18 cellular contexts compared by ENCODE assay signal in genomic region chr7:138828302-138828701, GRCh38. TPM values are rescaled to one million over a fixed set of nuclear protein-coding genes. Genes with fewer than 3 reads are reported as not detected.
DNase-seq lines count a peak whose midpoint lies in the region; ATAC-seq and TF ChIP-seq lines count a peak whose summit lies in the region.
"Had no signal": no experiment of that assay in that cellular context is flagged by ENCODE, and none has a peak within 500 bp of the region (broad histone marks: within the 10 kb centered on the region; RNA-seq: fewer than 3 reads in every experiment).

No MANE protein-coding gene starts in this region.

- H2AFZ ChIP-seq in PC-3 (ENCODE audit: low read length) (no peak overlapping the region), osteoblast (ENCODE audit: low read length) (no peak overlapping the region)

- H3K79me2 ChIP-seq in PC-3 (ENCODE audit: low read length): no peaks in the 10 kb centered on the region
- H3K79me2 ChIP-seq in osteoblast (ENCODE audit: insufficient read depth, low read length): no peaks in the 10 kb centered on the region

- H3K9me3 Mint-ChIP-seq in Calu3 (ENCODE audit: low read depth, unreplicated experiment): no peaks in the 10 kb centered on the region
- H3K9me3 Mint-ChIP-seq: CD4-positive, CD25-positive, alpha-beta regulatory T cell; CD8-positive, alpha-beta memory T cell had no signal

- H3K27me3 Mint-ChIP-seq in Calu3 (ENCODE audit: unreplicated experiment): no peaks in the 10 kb centered on the region

- H3K4me2 ChIP-seq in PC-3 (ENCODE audit: low read length): 0 out of 2 replicates have a peak overlapping the region, but pooled peaks have one; percentile 1
- H3K4me2 ChIP-seq in osteoblast (ENCODE audit: insufficient read depth, low read length): no peak overlapping the region
- H3K4me2 ChIP-seq: BLaER1 had no signal

- peaks cover 21% of the 10 kb centered on the region for H3K4me1 Mint-ChIP-seq in Calu3 (ENCODE audit: low read depth, unreplicated experiment)
- H3K4me1 Mint-ChIP-seq: CD14-positive monocyte; CD4-positive, CD25-positive, alpha-beta regulatory T cell had no signal

- H3K36me3 ChIP-seq in PC-3 (ENCODE audit: low read depth, low read length) (no peaks in the 10 kb centered on the region), osteoblast (ENCODE audit: insufficient read depth, low read length) (no peaks in the 10 kb centered on the region)
- H3K36me3 ChIP-seq: BE2C, BLaER1 had no signal

- H3K9me2 ChIP-seq in PC-3 (replicated peaks; ENCODE audit: low read length): no peaks in the 10 kb centered on the region

- H4K20me1 ChIP-seq in PC-3 (ENCODE audit: low read length): no peaks in the 10 kb centered on the region
- no peaks in the 10 kb centered on the region for H4K20me1 ChIP-seq in osteoblast (ENCODE audit: insufficient read depth, low read length)
- H4K20me1 ChIP-seq: BLaER1 had no signal

- TF ChIP-seq POLR2A in erythroblast (IDR thresholded peaks at IDR 0.05; ENCODE audit: low read length): no peak

- POLR2A ChIA-PET in PC-3 (lab: Charles Lee; ENCODE audit: unreplicated experiment): interaction anchor here (0.5 to 0.7 kb wide), 2 partner anchors 67 to 886 kb away, joined by 3 to 4 read pairs; no protein-coding TSS in a partner anchor

- intact Hi-C loops in Calu3 (cut with micrococcal nuclease; ENCODE audit: unreplicated experiment): loop anchor here (1.0 to 5.0 kb wide), 3 partner anchors 31 to 71 kb away; partner anchors contain the start of gene TMEM213
- intact Hi-C loops in PC-3 (cut with micrococcal nuclease): loop anchor here (2.0 kb wide), 1 partner anchor 72 kb away; no protein-coding TSS in a partner anchor

- H3F3A ChIP-seq in PC-3 (ENCODE audit: low read length, unreplicated experiment): no peaks in the 10 kb centered on the region

- peak; percentile 55 for ATAC-seq in PC-3
- no peak for ATAC-seq in HG02840 (IDR thresholded peaks at IDR 0.05; ENCODE audit: low FRiP score, unreplicated experiment)

- no peak overlapping the region for H3K4me3 Mint-ChIP-seq in Calu3 (ENCODE audit: low read depth, unreplicated experiment)
- H3K4me3 Mint-ChIP-seq: CD14-positive monocyte; CD4-positive, alpha-beta memory T cell; CD4-positive, CD25-positive, alpha-beta regulatory T cell; CD8-positive, alpha-beta memory T cell had no signal

- peak; percentile 52 for DNase-seq in Calu3
- DNase-seq in PC-3: peak; percentile 42
- peak; percentile 27 for DNase-seq in osteoblast (ENCODE audit: insufficient read length, low spot score, missing footprints)
- DNase-seq in erythroblast (lab: John Stamatoyannopoulos, UW): no peak
- DNase-seq: 8988T; ACHN; BE2C; C1 segment of cervical spinal cord; CD4-positive, alpha-beta memory T cell; CD4-positive, CD25-positive, alpha-beta regulatory T cell; CD8-positive, alpha-beta memory T cell; COR-L47; DMS79 treated with DMSO at 0.1 percent for 48 hours; GF-D8 had no signal

- H3K27me3 ChIP-seq in PC-3 (ENCODE audit: low read length) (no peaks in the 10 kb centered on the region), osteoblast (ENCODE audit: insufficient read depth, low read length) (no peaks in the 10 kb centered on the region)
- H3K27me3 ChIP-seq: BE2C, BLaER1 had no signal

- BruUV-seq in Calu3 (replicated peaks; lab: Mats Ljungman, UMichigan) (no TSS peak), PC-3 (replicated peaks; lab: Mats Ljungman, UMichigan) (no TSS peak)

- CTCF ChIA-PET in Calu3 (lab: Charles Lee) (interaction anchor here (0.5 to 1.7 kb wide), 8 partner anchors 9 to 747 kb away, joined by 3 to 7 read pairs (median 4); no protein-coding TSS in a partner anchor), PC-3 (lab: Charles Lee) (no interaction called here)

- H3K27ac ChIP-seq in PC-3 (ENCODE audit: low read length): peak overlapping the region; percentile 71
- no peak overlapping the region for H3K27ac ChIP-seq in osteoblast (ENCODE audit: low read depth, low read length)
- H3K27ac ChIP-seq: BLaER1 had no signal

- no peaks in the 10 kb centered on the region for H3K36me3 Mint-ChIP-seq in Calu3 (ENCODE audit: insufficient read depth, unreplicated experiment)
- H3K36me3 Mint-ChIP-seq: CD14-positive monocyte; CD4-positive, alpha-beta memory T cell; CD4-positive, CD25-positive, alpha-beta regulatory T cell; CD8-positive, alpha-beta memory T cell had no signal

- H3K4me3 ChIP-seq in PC-3 (ENCODE audit: low read length): no peak overlapping the region
- H3K4me3 ChIP-seq in osteoblast (ENCODE audit: insufficient read depth, low read length): no peak overlapping the region
- H3K4me3 ChIP-seq: BLaER1 had no signal

- no peaks in the 10 kb centered on the region for H3K9me3 ChIP-seq in PC-3 (ENCODE audit: low read length)
- no peaks in the 10 kb centered on the region for H3K9me3 ChIP-seq in osteoblast (ENCODE audit: low read depth, low read length)
- H3K9me3 ChIP-seq: BE2C had no signal

- peaks cover 13% of the 10 kb centered on the region for H3K4me1 ChIP-seq in PC-3 (ENCODE audit: insufficient read depth, low read length)
- no peaks in the 10 kb centered on the region for H3K4me1 ChIP-seq in osteoblast (ENCODE audit: insufficient read depth, low read length)
- H3K4me1 ChIP-seq: BE2C had no signal

- peak overlapping the region; percentile 33 for H3K27ac Mint-ChIP-seq in Calu3 (ENCODE audit: unreplicated experiment)
- H3K27ac Mint-ChIP-seq: CD14-positive monocyte; CD4-positive, alpha-beta memory T cell; CD4-positive, CD25-positive, alpha-beta regulatory T cell had no signal

- TF ChIP-seq CTCF in Calu3 (IDR thresholded peaks at IDR 0.05; ENCODE audit: unreplicated experiment): no peak
- no peak for TF ChIP-seq CTCF in PC-3 (conservative IDR thresholded peaks at IDR 0.05; ENCODE audit: low read depth, low read length)
- no peak for TF ChIP-seq CTCF in osteoblast (IDR thresholded peaks at IDR 0.05; ENCODE audit: extremely low read depth, low read depth, low read length)

- no peak overlapping the region; the same call in 1 of the 2 replicates for H3K9ac ChIP-seq in PC-3 (ENCODE audit: low read length)
- H3K9ac ChIP-seq: BLaER1 had no signal

RNA-seq across cellular contexts. Expression of gene ATP6V0A4, which starts 30.3 kb away (rescaled TPM):
- 5.6 and 7.7 TPM in 2 replicates for total RNA-seq in Calu3 (2022)
- 0.86 and 1.0 TPM in 2 replicates for total RNA-seq in PC-3 (2014; rRNA removed)
- under 0.01 TPM in 2 replicates for total RNA-seq in osteoblast
- total RNA-seq: A673; CD4-positive, alpha-beta memory T cell; CD4-positive, CD25-positive, alpha-beta regulatory T cell; CD8-positive, alpha-beta memory T cell had no signal

RNA-seq across cellular contexts. Expression of gene TMEM213, which starts 30.5 kb away (rescaled TPM):
- total RNA-seq in Calu3 (2022) (9.8 and 11.3 TPM in 2 replicates), PC-3 (2014; rRNA removed) (not detected in 2 replicates), osteoblast (not detected in 2 replicates)
- total RNA-seq: A673; CD4-positive, alpha-beta memory T cell; CD4-positive, CD25-positive, alpha-beta regulatory T cell; CD8-positive, alpha-beta memory T cell had no signal

Comparison
In these comparisons a context has a peak if more than half of its experiments do, and no peak if none do; other contexts are left out.
1. DNase-seq: peak in Calu3 (single experiment), PC-3 (single experiment) and osteoblast (single experiment); none in erythroblast (0 of 2).
2. RNA of gene TMEM213, which starts 30.5 kb away (total RNA-seq): 9.8 to 11.3 TPM in Calu3; not detected in PC-3 and not detected in osteoblast; every median in the first group is over 10 times any median in the second.